ENCODE assay signal across 9 cellular contexts in genomic region chr9:11319477-11320060, GRCh38.
DNase-seq lines count a peak whose midpoint lies in the region; ATAC-seq and TF ChIP-seq lines count a peak whose summit lies in the region.
"Had no signal": no experiment of that assay in that cellular context is flagged by ENCODE, and none has a peak within 500 bp of the region (broad histone marks: within the 10 kb centered on the region; RNA-seq: fewer than 3 reads in every experiment).

No MANE protein-coding gene starts in this region.

- no peak for TF ChIP-seq POLR2A in Peyer's patch (IDR thresholded peaks at IDR 0.05)

- TF ChIP-seq CTCF in left ventricle myocardium inferior (IDR thresholded peaks at IDR 0.05; ENCODE audit: borderline replicate concordance) (peak; percentile 56), foreskin keratinocyte (conservative IDR thresholded peaks at IDR 0.05) (peak; percentile 67), Peyer's patch (IDR thresholded peaks at IDR 0.05) (no peak)

- ATAC-seq in right cardiac atrium, result no peak
- peak; percentile 60 for ATAC-seq in foreskin keratinocyte
- no peak for ATAC-seq in GM18517 (IDR thresholded peaks at IDR 0.05; ENCODE audit: unreplicated experiment)
- ATAC-seq in GM18867 (IDR thresholded peaks at IDR 0.05; ENCODE audit: unreplicated experiment), result no peak

- H3K4me1 ChIP-seq in left ventricle myocardium inferior, result no peaks in the 10 kb centered on the region
- no peaks in the 10 kb centered on the region for H3K4me1 ChIP-seq in right cardiac atrium (ENCODE audit: control insufficient read depth, insufficient read depth, low read length)
- no peaks in the 10 kb centered on the region for H3K4me1 ChIP-seq in foreskin keratinocyte
- no peaks in the 10 kb centered on the region for H3K4me1 ChIP-seq in Peyer's patch

- H3K27ac ChIP-seq in left ventricle myocardium inferior (replicated peaks), result no peak overlapping the region
- H3K27ac ChIP-seq in right cardiac atrium (ENCODE audit: low read length), result no peak overlapping the region
- H3K27ac ChIP-seq in foreskin keratinocyte, result no peak overlapping the region
- H3K27ac ChIP-seq in Peyer's patch, result no peak overlapping the region
- H3K27ac ChIP-seq: skin epidermis had no signal

- H3K27me3 ChIP-seq in left ventricle myocardium inferior (ENCODE audit: low read depth) (no peaks in the 10 kb centered on the region), right cardiac atrium (ENCODE audit: control insufficient read depth, insufficient read depth) (no peaks in the 10 kb centered on the region), foreskin keratinocyte (no peaks in the 10 kb centered on the region), Peyer's patch (no peaks in the 10 kb centered on the region)

- intact Hi-C loops in left ventricle myocardium inferior (cut with micrococcal nuclease), result no loop called here
- intact Hi-C loops in right cardiac atrium (cut with DNase I), result no loop called here

- 21% methylated on average over 7 of the region's 7 CpGs for WGBS in right cardiac atrium

- H3K36me3 ChIP-seq in left ventricle myocardium inferior, result no peaks in the 10 kb centered on the region
- H3K36me3 ChIP-seq in Peyer's patch, result no peaks in the 10 kb centered on the region

- no peak overlapping the region for H3K4me3 ChIP-seq in left ventricle myocardium inferior
- no peak overlapping the region for H3K4me3 ChIP-seq in right cardiac atrium (ENCODE audit: low read length)
- no peak overlapping the region for H3K4me3 ChIP-seq in Peyer's patch
- H3K4me3 ChIP-seq: skin epidermis had no signal

- no peaks in the 10 kb centered on the region for H3K9me3 ChIP-seq in left ventricle myocardium inferior (replicated peaks)
- no peaks in the 10 kb centered on the region for H3K9me3 ChIP-seq in right cardiac atrium (ENCODE audit: control insufficient read depth, low read length)
- no peaks in the 10 kb centered on the region for H3K9me3 ChIP-seq in Peyer's patch

- DNase-seq in left ventricle myocardium inferior (no peak), right cardiac atrium (no peak), NCI-H748 treated with DMSO at 0.1 percent for 48 hours (lab: John Stamatoyannopoulos, UW) (peak; percentile 59), foreskin keratinocyte (peak in 1 of 2 donors; percentile 11), Peyer's patch (no peak)
- DNase-seq in stimulated activated CD4-positive, alpha-beta T cell treated with anti-CD3 and anti-CD28 coated beads, Interleukin-2, amount 100 ng/mL, for 24 hours, result no peak

Comparison
In these comparisons a context has a peak if more than half of its experiments do, and no peak if none do; other contexts are left out.
1. CTCF ChIP-seq: peak in left ventricle myocardium inferior (single experiment) and foreskin keratinocyte (single experiment); none in Peyer's patch (0 of 6).